Comparison of ENCODE assay signal across 27 cellular contexts in genomic region chr15:52193791-52194190, GRCh38.
"Had no signal": no experiment of that assay in that cellular context is flagged by ENCODE, and none has a peak within 500 bp of the region (broad histone marks: within the 10 kb centered on the region; RNA-seq: fewer than 3 reads in every experiment).

No MANE protein-coding gene starts in this region.

- H3K9me3 Mint-ChIP-seq: activated B cell treated with CpG ODN at 0.5 μM for 24 hours; activated CD4-positive, alpha-beta memory T cell treated with anti-CD3 and anti-CD28 coated beads for 36 hours; activated CD4-positive, alpha-beta T cell treated with anti-CD3 and anti-CD28 coated beads, Interleukin-2, amount 10 ng/mL, durations not matched to agents 7 days and 5 days; activated naive CD4-positive, alpha-beta T cell treated with anti-CD3 and anti-CD28 coated beads, Interleukin-2, amount 10 ng/mL, durations not matched to agents 7 days and 5 days; activated naive CD8-positive, alpha-beta T cell treated with anti-CD3 and anti-CD28 coated beads for 36 hours; activated T-helper 17 cell treated with anti-CD3 and anti-CD28 coated beads, Interleukin-2, amount 50 U/mL, for 72 hours had no signal

- H3K4me3 Mint-ChIP-seq: activated B cell treated with CpG ODN at 0.5 μM for 24 hours; activated CD4-positive, alpha-beta memory T cell treated with anti-CD3 and anti-CD28 coated beads for 36 hours; activated CD4-positive, alpha-beta T cell treated with anti-CD3 and anti-CD28 coated beads, Interleukin-2, amount 10 ng/mL, durations not matched to agents 7 days and 5 days; activated naive CD4-positive, alpha-beta T cell treated with anti-CD3 and anti-CD28 coated beads, Interleukin-2, amount 10 ng/mL, durations not matched to agents 7 days and 5 days; activated naive CD8-positive, alpha-beta T cell treated with anti-CD3 and anti-CD28 coated beads for 36 hours; activated T-helper 17 cell treated with anti-CD3 and anti-CD28 coated beads, Interleukin-2, amount 50 U/mL, for 72 hours; T-helper 17 cell had no signal

- H3K4me1 ChIP-seq: SJSA1 had no signal

- DNase-seq: activated B cell treated with CpG ODN at 0.5 μM for 24 hours; activated CD4-positive, alpha-beta memory T cell treated with anti-CD3 and anti-CD28 coated beads for 36 hours; activated CD4-positive, alpha-beta T cell treated with anti-CD3 and anti-CD28 coated beads for 1 hour; activated CD4-positive, alpha-beta T cell treated with anti-CD3 and anti-CD28 coated beads, Interleukin-2, amount 10 ng/mL, durations not matched to agents 7 days and 5 days; activated gamma-delta T cell; activated naive CD4-positive, alpha-beta T cell treated with anti-CD3 and anti-CD28 coated beads, Interleukin-2, amount 10 ng/mL, durations not matched to agents 7 days and 5 days; activated naive CD8-positive, alpha-beta T cell treated with anti-CD3 and anti-CD28 coated beads for 36 hours; activated T-cell treated with anti-CD3 and anti-CD28 coated beads for 4 hours; activated T-cell treated with anti-CD3 and anti-CD28 coated beads, Interleukin-2, amount 50 U/mL, for 48 hours; anterior cingulate cortex; cerebellar nuclear complex; MM.1S; NCI-H1105; NCI-H1436; NCI-H1694 treated with DMSO at 0.1 percent for 48 hours; NCI-H2029 treated with DMSO at 0.1 percent for 48 hours; NCI-H345; NCI-H510A; NCI-H526 treated with DMSO at 0.1 percent for 48 hours; NCI-H82; Right ventricle myocardium superior; T-helper 17 cell; T-helper 9 cell had no signal

- H3K4me1 Mint-ChIP-seq: activated B cell treated with CpG ODN at 0.5 μM for 24 hours; activated CD4-positive, alpha-beta T cell treated with anti-CD3 and anti-CD28 coated beads, Interleukin-2, amount 10 ng/mL, durations not matched to agents 7 days and 5 days; activated naive CD4-positive, alpha-beta T cell treated with anti-CD3 and anti-CD28 coated beads, Interleukin-2, amount 10 ng/mL, durations not matched to agents 7 days and 5 days; activated naive CD8-positive, alpha-beta T cell treated with anti-CD3 and anti-CD28 coated beads for 36 hours; activated T-helper 17 cell treated with anti-CD3 and anti-CD28 coated beads, Interleukin-2, amount 50 U/mL, for 72 hours; T-helper 17 cell had no signal

- H3K27me3 Mint-ChIP-seq: activated B cell treated with CpG ODN at 0.5 μM for 24 hours; activated CD4-positive, alpha-beta memory T cell treated with anti-CD3 and anti-CD28 coated beads for 36 hours; activated CD4-positive, alpha-beta T cell treated with anti-CD3 and anti-CD28 coated beads, Interleukin-2, amount 10 ng/mL, durations not matched to agents 7 days and 5 days; activated naive CD8-positive, alpha-beta T cell treated with anti-CD3 and anti-CD28 coated beads for 36 hours; activated T-helper 17 cell treated with anti-CD3 and anti-CD28 coated beads, Interleukin-2, amount 50 U/mL, for 72 hours; T-helper 17 cell had no signal

- H3K36me3 ChIP-seq: SJSA1 had no signal

- H3K36me3 Mint-ChIP-seq: activated CD4-positive, alpha-beta memory T cell treated with anti-CD3 and anti-CD28 coated beads for 36 hours; activated naive CD4-positive, alpha-beta T cell treated with anti-CD3 and anti-CD28 coated beads, Interleukin-2, amount 10 ng/mL, durations not matched to agents 7 days and 5 days; activated naive CD8-positive, alpha-beta T cell treated with anti-CD3 and anti-CD28 coated beads for 36 hours had no signal

- H3K27ac ChIP-seq: RWPE1, SJSA1 had no signal

- H3K27me3 ChIP-seq: SJSA1 had no signal

- ATAC-seq: activated T-helper 17 cell treated with anti-CD3 and anti-CD28 coated beads, Interleukin-2, amount 50 U/mL, for 72 hours; Panc1; T-helper 17 cell had no signal

- H3K9me3 ChIP-seq: SJSA1 had no signal

- H3K27ac Mint-ChIP-seq: activated B cell treated with CpG ODN at 0.5 μM for 24 hours; activated CD4-positive, alpha-beta memory T cell treated with anti-CD3 and anti-CD28 coated beads for 36 hours; activated CD4-positive, alpha-beta T cell treated with anti-CD3 and anti-CD28 coated beads, Interleukin-2, amount 10 ng/mL, durations not matched to agents 7 days and 5 days; activated naive CD4-positive, alpha-beta T cell treated with anti-CD3 and anti-CD28 coated beads, Interleukin-2, amount 10 ng/mL, durations not matched to agents 7 days and 5 days; activated naive CD8-positive, alpha-beta T cell treated with anti-CD3 and anti-CD28 coated beads for 36 hours; activated T-helper 17 cell treated with anti-CD3 and anti-CD28 coated beads, Interleukin-2, amount 50 U/mL, for 72 hours; T-helper 17 cell had no signal

- H3K4me3 ChIP-seq: SJSA1 had no signal
